In the genomic region with DNA sequence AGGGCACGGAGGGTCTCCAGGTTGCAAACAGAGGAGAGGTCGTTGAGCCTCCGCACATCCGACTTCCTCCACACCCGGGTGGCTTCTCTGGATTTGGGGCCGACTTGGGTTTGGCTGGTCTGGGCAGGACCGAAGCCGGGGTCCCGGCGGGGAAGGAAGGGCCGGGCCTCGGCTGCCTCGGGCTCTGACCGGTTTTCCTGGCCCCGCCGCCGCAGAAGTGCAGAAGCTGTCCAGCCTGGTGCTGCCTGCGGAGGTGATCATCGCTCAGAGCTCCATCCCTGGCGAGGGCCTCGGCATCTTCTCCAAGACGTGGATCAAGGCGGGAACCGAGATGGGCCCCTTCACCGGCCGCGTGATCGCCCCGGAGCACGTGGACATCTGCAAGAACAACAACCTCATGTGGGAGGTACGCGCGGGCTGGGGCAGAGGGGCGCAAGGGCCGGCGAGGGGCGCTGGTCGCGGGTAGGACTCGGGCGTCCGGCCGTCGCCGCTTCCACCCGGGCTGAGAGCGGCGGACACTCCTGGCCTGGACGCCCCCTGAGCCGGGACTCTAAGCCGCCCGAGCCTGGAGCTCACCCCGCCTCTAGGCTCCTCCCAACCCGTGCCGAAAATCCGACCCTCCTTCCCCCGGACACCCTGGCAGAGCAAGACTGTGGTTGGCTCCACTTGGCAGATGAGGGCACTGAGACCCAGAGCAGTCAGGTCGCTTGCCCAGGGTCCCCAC, we compare ENCODE assay signal across 1 cellular context.
TF ChIP-seq lines count a peak whose summit lies in the region.

No MANE protein-coding gene starts in this region.

TF ChIP-seq in IMR-90, 13 proteins besides CTCF, POLR2A, EP300 and RAD21:
- TF ChIP-seq RCOR1 (IDR thresholded peaks at IDR 0.05; ENCODE audit: insufficient replicate concordance, low read length) (no peak), MAZ (IDR thresholded peaks at IDR 0.05; ENCODE audit: borderline replicate concordance, low read depth, low read length) (no peak), CHD1 (IDR thresholded peaks at IDR 0.05; ENCODE audit: low read depth, low read length) (no peak), MAFK (IDR thresholded peaks at IDR 0.05; ENCODE audit: low read depth, low read length) (no peak), MXI1 (IDR thresholded peaks at IDR 0.05; ENCODE audit: borderline replicate concordance, low read depth, low read length) (no peak), RFX5 (IDR thresholded peaks at IDR 0.05; ENCODE audit: low read depth, low read length) (no peak), CEBPB (IDR thresholded peaks at IDR 0.05; ENCODE audit: low read depth, low read length) (no peak), BHLHE40 (IDR thresholded peaks at IDR 0.05; ENCODE audit: low read depth, low read length) (no peak), FOS (IDR thresholded peaks at IDR 0.05; ENCODE audit: low read depth, low read length) (no peak)
- TF ChIP-seq, protein P1, sequence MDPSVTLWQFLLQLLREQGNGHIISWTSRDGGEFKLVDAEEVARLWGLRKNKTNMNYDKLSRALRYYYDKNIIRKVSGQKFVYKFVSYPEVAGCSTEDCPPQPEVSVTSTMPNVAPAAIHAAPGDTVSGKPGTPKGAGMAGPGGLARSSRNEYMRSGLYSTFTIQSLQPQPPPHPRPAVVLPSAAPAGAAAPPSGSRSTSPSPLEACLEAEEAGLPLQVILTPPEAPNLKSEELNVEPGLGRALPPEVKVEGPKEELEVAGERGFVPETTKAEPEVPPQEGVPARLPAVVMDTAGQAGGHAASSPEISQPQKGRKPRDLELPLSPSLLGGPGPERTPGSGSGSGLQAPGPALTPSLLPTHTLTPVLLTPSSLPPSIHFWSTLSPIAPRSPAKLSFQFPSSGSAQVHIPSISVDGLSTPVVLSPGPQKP (IDR thresholded peaks at IDR 0.05; ENCODE audit: borderline replicate concordance, low read depth, low read length), result no peak
- TF ChIP-seq, protein P2, sequence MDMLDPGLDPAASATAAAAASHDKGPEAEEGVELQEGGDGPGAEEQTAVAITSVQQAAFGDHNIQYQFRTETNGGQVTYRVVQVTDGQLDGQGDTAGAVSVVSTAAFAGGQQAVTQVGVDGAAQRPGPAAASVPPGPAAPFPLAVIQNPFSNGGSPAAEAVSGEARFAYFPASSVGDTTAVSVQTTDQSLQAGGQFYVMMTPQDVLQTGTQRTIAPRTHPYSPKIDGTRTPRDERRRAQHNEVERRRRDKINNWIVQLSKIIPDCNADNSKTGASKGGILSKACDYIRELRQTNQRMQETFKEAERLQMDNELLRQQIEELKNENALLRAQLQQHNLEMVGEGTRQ (IDR thresholded peaks at IDR 0.05; ENCODE audit: low read depth, low read length), result no peak
